20 cellular contexts compared by ENCODE assay signal in the genomic region with DNA sequence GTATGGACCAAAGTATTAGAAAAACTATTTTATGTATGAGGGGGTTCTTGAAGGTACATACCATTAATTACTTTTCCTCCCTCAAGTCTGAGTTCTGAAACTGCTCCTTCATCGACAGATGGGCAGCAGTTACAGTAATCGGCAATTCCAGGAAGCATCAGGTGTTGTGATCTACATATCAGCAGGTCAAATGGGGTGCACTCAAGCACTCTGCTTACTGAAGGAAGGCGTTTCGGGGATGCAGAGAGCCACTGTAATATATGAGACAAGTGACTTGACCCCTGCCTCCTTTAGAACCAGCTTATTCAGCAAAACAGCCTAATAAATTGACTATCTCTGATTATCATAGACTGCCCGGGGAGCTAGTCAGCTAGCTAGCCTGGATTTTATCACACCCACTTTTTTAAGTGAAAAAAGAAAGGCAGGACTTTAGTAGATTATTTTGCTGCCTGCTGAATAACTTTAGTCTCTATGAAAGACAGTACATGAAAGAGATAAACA. TPM values are rescaled to one million over a fixed set of nuclear protein-coding genes. Genes with fewer than 3 reads are reported as not detected.
DNase-seq lines count a peak whose midpoint lies in the region; ATAC-seq, FAIRE-seq and TF ChIP-seq lines count a peak whose summit lies in the region.
"Had no signal": no experiment of that assay in that cellular context is flagged by ENCODE, and none has a peak within 500 bp of the region (broad histone marks: within the 10 kb centered on the region; RNA-seq: fewer than 3 reads in every experiment).

No MANE protein-coding gene starts in this region.

- no peak for ATAC-seq in psoas muscle
- ATAC-seq: foreskin keratinocyte, upper lobe of right lung had no signal

- H3K9me2 ChIP-seq in GM23248 (ENCODE audit: insufficient read depth): no peaks in the 10 kb centered on the region

- H2AFZ ChIP-seq in GM23248 (no peak overlapping the region), astrocyte (ENCODE audit: low read depth, low read length) (no peak overlapping the region)

- no peak for TF ChIP-seq POLR2A in suprapubic skin (IDR thresholded peaks at IDR 0.05)

- peaks cover 74% of the 10 kb centered on the region for H3K36me3 ChIP-seq in GM23248 (ENCODE audit: low read depth)
- H3K36me3 ChIP-seq in astrocyte (ENCODE audit: insufficient read depth, low read length): peaks cover 64% of the 10 kb centered on the region
- H3K36me3 ChIP-seq in psoas muscle (ENCODE audit: insufficient read depth in 1 of 2, low read depth in 1 of 2): peaks cover 15 to 80% of the 10 kb centered on the region in 2 donors
- H3K36me3 ChIP-seq in suprapubic skin: peaks cover 52% of the 10 kb centered on the region

- H3K9me3 Mint-ChIP-seq in activated T-cell treated with anti-CD3 and anti-CD28 coated beads, Interleukin-2, amount 50 U/mL, for 24 hours: no peaks in the 10 kb centered on the region
- H3K9me3 Mint-ChIP-seq in astrocyte (ENCODE audit: unreplicated experiment): no peaks in the 10 kb centered on the region
- H3K9me3 Mint-ChIP-seq: dendritic cell treated with granulocyte-macrophage colony-stimulating factor and Interleukin-4, amounts not matched to agents 40 ng/mL and 50 ng/mL, for 4 days; H9 had no signal

- H3K36me3 Mint-ChIP-seq in activated T-cell treated with anti-CD3 and anti-CD28 coated beads, Interleukin-2, amount 50 U/mL, for 24 hours (ENCODE audit: low read depth): peaks cover 91% of the 10 kb centered on the region
- peaks cover 9% of the 10 kb centered on the region for H3K36me3 Mint-ChIP-seq in astrocyte (ENCODE audit: low read depth, unreplicated experiment)

- peak overlapping the region; percentile 31 for H3K27ac Mint-ChIP-seq in activated T-cell treated with anti-CD3 and anti-CD28 coated beads, Interleukin-2, amount 50 U/mL, for 24 hours
- no peak overlapping the region for H3K27ac Mint-ChIP-seq in astrocyte (ENCODE audit: unreplicated experiment)
- H3K27ac Mint-ChIP-seq: dendritic cell treated with granulocyte-macrophage colony-stimulating factor and Interleukin-4, amounts not matched to agents 40 ng/mL and 50 ng/mL, for 4 days had no signal

- H3K4me1 ChIP-seq in GM23248 (ENCODE audit: insufficient read depth) (peaks cover 51% of the 10 kb centered on the region), astrocyte (ENCODE audit: insufficient read depth, low read length) (peaks cover 3% of the 10 kb centered on the region), psoas muscle (peaks cover 65% of the 10 kb centered on the region), suprapubic skin (peaks cover 40% of the 10 kb centered on the region)

- H3K27me3 Mint-ChIP-seq in activated T-cell treated with anti-CD3 and anti-CD28 coated beads, Interleukin-2, amount 50 U/mL, for 24 hours: no peaks in the 10 kb centered on the region
- no peaks in the 10 kb centered on the region for H3K27me3 Mint-ChIP-seq in astrocyte (ENCODE audit: low read depth, unreplicated experiment)
- H3K27me3 Mint-ChIP-seq: dendritic cell treated with granulocyte-macrophage colony-stimulating factor and Interleukin-4, amounts not matched to agents 40 ng/mL and 50 ng/mL, for 4 days had no signal

- FAIRE-seq in astrocyte (lab: Jason Lieb, UNC): no peak
- FAIRE-seq: bronchial epithelial cell had no signal

- WGBS in GM23248 (ENCODE audit: low coverage in 1 of 2, low lambda C conversion rate in 2 of 2, missing lambda C conversion rate in 2 of 2), 2 experiments: 46 to 53% methylated on average over 5 of the region's 5 CpGs
- 44 to 59% (median 46%) methylated on average over 5 of the region's 5 CpGs for WGBS in psoas muscle, 3 donors
- 78% methylated on average over 5 of the region's 5 CpGs for WGBS in suprapubic skin

- no peak for DNase-seq in activated T-cell treated with anti-CD3 and anti-CD28 coated beads, Interleukin-2, amount 50 U/mL, for 24 hours
- DNase-seq in activated T-cell treated with anti-CD3 and anti-CD28 coated beads, Interleukin-2, amount 50 U/mL, for 48 hours: no peak
- DNase-seq in GM23248 (no peak), astrocyte (ENCODE audit: low read depth) (no peak), psoas muscle (no peak), suprapubic skin (ENCODE audit: low spot score in 2 of 2) (no peak), hepatic stellate cell (ENCODE audit: low spot score) (no peak), DMS79 (lab: John Stamatoyannopoulos, UW) (no peak)
- DNase-seq: activated naive CD4-positive, alpha-beta T cell treated with anti-CD3 and anti-CD28 coated beads, Interleukin-2, amount 50 U/mL, for 16 hours; COR-L47; foreskin keratinocyte; H9; MV-4-11; NCI-H2081; NCI-H446 treated with DMSO at 0.1 percent for 48 hours; stimulated activated naive CD4-positive, alpha-beta T cell treated with Interleukin-2 at 50 U/mL for 16 hours; upper lobe of right lung had no signal

- H3K4me1 Mint-ChIP-seq in activated T-cell treated with anti-CD3 and anti-CD28 coated beads, Interleukin-2, amount 50 U/mL, for 24 hours (ENCODE audit: low read depth): peaks cover 57% of the 10 kb centered on the region
- peaks cover 33% of the 10 kb centered on the region for H3K4me1 Mint-ChIP-seq in astrocyte (ENCODE audit: low read depth, unreplicated experiment)

- H3K9ac ChIP-seq in GM23248 (peak overlapping the region; percentile 1; the same call in 1 of the 2 replicates), astrocyte (ENCODE audit: low read length) (no peak overlapping the region)

- in situ Hi-C loops in GM23248 (cut with MboI): loop anchor here (25.0 kb wide), 1 partner anchor 587 kb away; no protein-coding TSS in a partner anchor

- peaks cover 12% of the 10 kb centered on the region for H3F3A ChIP-seq in GM23248 (ENCODE audit: insufficient read depth)

- H3K9me3 ChIP-seq in GM23248 (ENCODE audit: low read depth) (no peaks in the 10 kb centered on the region), astrocyte (ENCODE audit: insufficient read depth, low read depth, low read length) (no peaks in the 10 kb centered on the region), psoas muscle (no peaks in the 10 kb centered on the region), suprapubic skin (no peaks in the 10 kb centered on the region)
- H3K9me3 ChIP-seq: upper lobe of right lung had no signal

- H3K27me3 ChIP-seq in GM23248 (replicated peaks; ENCODE audit: insufficient read depth): no peaks in the 10 kb centered on the region
- H3K27me3 ChIP-seq in astrocyte (ENCODE audit: insufficient read depth, low read length): no peaks in the 10 kb centered on the region
- H3K27me3 ChIP-seq in psoas muscle (ENCODE audit: insufficient read depth in 3 of 3, low read length in 2 of 3): no peaks in the 10 kb centered on the region
- no peaks in the 10 kb centered on the region for H3K27me3 ChIP-seq in suprapubic skin
- H3K27me3 ChIP-seq: foreskin keratinocyte, upper lobe of right lung had no signal

- peak overlapping the region; percentile 9 for H3K4me2 ChIP-seq in GM23248 (ENCODE audit: unreplicated experiment)
- H3K4me2 ChIP-seq in astrocyte (ENCODE audit: low read length): no peak overlapping the region

- peak overlapping the region; percentile 5 for H3K4me3 Mint-ChIP-seq in activated T-cell treated with anti-CD3 and anti-CD28 coated beads, Interleukin-2, amount 50 U/mL, for 24 hours
- H3K4me3 Mint-ChIP-seq in astrocyte (ENCODE audit: unreplicated experiment): peak overlapping the region; percentile 71
- H3K4me3 Mint-ChIP-seq: dendritic cell treated with granulocyte-macrophage colony-stimulating factor and Interleukin-4, amounts not matched to agents 40 ng/mL and 50 ng/mL, for 4 days had no signal

- H3K79me2 ChIP-seq in GM23248 (ENCODE audit: insufficient read depth) (peaks cover 88% of the 10 kb centered on the region), astrocyte (ENCODE audit: insufficient read depth, low read length) (peaks cover 71% of the 10 kb centered on the region)

- H4K20me1 ChIP-seq in GM23248 (ENCODE audit: insufficient read depth) (no peaks in the 10 kb centered on the region; the same call in none of the 2 replicates), astrocyte (ENCODE audit: insufficient read depth, low read length) (peaks cover 58% of the 10 kb centered on the region)

- TF ChIP-seq CTCF in astrocyte (IDR thresholded peaks at IDR 0.05; ENCODE audit: insufficient read depth, low read depth, low read length) (no peak), psoas muscle (IDR thresholded peaks at IDR 0.05) (no peak), suprapubic skin (IDR thresholded peaks at IDR 0.05) (no peak)

- no peak for TF ChIP-seq EP300 in suprapubic skin (IDR thresholded peaks at IDR 0.05)

- intact Hi-C loops in psoas muscle (cut with DNase I): no loop called here

- H3K4me3 ChIP-seq in GM23248 (no peak overlapping the region), astrocyte (ENCODE audit: insufficient read depth, low read depth, low read length) (no peak overlapping the region), psoas muscle (no peak overlapping the region), suprapubic skin (no peak overlapping the region)
- H3K4me3 ChIP-seq: upper lobe of right lung had no signal

- no peak overlapping the region for H3K27ac ChIP-seq in GM23248
- H3K27ac ChIP-seq in astrocyte (ENCODE audit: low read depth, low read length): no peak overlapping the region
- peak overlapping the region; percentile 27 for H3K27ac ChIP-seq in psoas muscle
- H3K27ac ChIP-seq in suprapubic skin: no peak overlapping the region
- H3K27ac ChIP-seq: epithelial cell of prostate, foreskin keratinocyte, upper lobe of right lung had no signal

RNA-seq across cellular contexts. Expression of a gene that starts 4.2 kb away (rescaled TPM):
- 5.1 and 5.3 TPM in 2 replicates for total RNA-seq in GM23248 (2014; rRNA removed; shearing (Covaris generic))
- polyA plus RNA-seq in GM23248 (2016; fragmentation: Nextera tagmentation; extraction: Ambion mirVana) (21.6 and 24.2 TPM in 2 replicates), psoas muscle (10 to 100 TPM; 16.3 to 21.9 (median 19.3) TPM)
- total RNA-seq in astrocyte (40.8 and 46.7 TPM in 2 replicates), psoas muscle (10 to 100 TPM; 24.4 to 38.0 (median 29.2) TPM), suprapubic skin (10 to 100 TPM; 10.3 to 15.8 (median 12.8) TPM)
